ENCODE assay signal across 10 cellular contexts in genomic region chr17:45022288-45022648, GRCh38. TPM values are rescaled to one million over a fixed set of nuclear protein-coding genes. Genes with fewer than 3 reads are reported as not detected.
DNase-seq lines count a peak whose midpoint lies in the region; ATAC-seq and TF ChIP-seq lines count a peak whose summit lies in the region.
"Had no signal": no experiment of that assay in that cellular context is flagged by ENCODE, and none has a peak within 500 bp of the region (broad histone marks: within the 10 kb centered on the region; RNA-seq: fewer than 3 reads in every experiment).

No MANE protein-coding gene starts in this region.

- no peak overlapping the region for H3K4me3 Mint-ChIP-seq in activated naive CD8-positive, alpha-beta T cell treated with anti-CD3 and anti-CD28 coated beads, Interleukin-2, amount 10 ng/mL, durations not matched to agents 7 days and 5 days
- no peak overlapping the region for H3K4me3 Mint-ChIP-seq in activated naive CD8-positive, alpha-beta T cell treated with anti-CD3 and anti-CD28 coated beads, Interleukin-2, amount 50 U/mL, for 24 hours
- H3K4me3 Mint-ChIP-seq in brain: no peak overlapping the region
- H3K4me3 Mint-ChIP-seq in mesothelial cell of epicardium: no peak overlapping the region

- ATAC-seq in activated naive CD8-positive, alpha-beta T cell treated with anti-CD3 and anti-CD28 coated beads, Interleukin-2, amount 10 ng/mL, durations not matched to agents 7 days and 5 days (ENCODE audit: low read depth): peak; percentile 4
- ATAC-seq in activated naive CD8-positive, alpha-beta T cell treated with anti-CD3 and anti-CD28 coated beads, Interleukin-2, amount 50 U/mL, for 24 hours: no peak
- no peak for ATAC-seq in GM18517 (IDR thresholded peaks at IDR 0.05; ENCODE audit: unreplicated experiment)

- no peak overlapping the region for H3K27ac Mint-ChIP-seq in activated naive CD8-positive, alpha-beta T cell treated with anti-CD3 and anti-CD28 coated beads, Interleukin-2, amount 10 ng/mL, durations not matched to agents 7 days and 5 days
- no peak overlapping the region for H3K27ac Mint-ChIP-seq in activated naive CD8-positive, alpha-beta T cell treated with anti-CD3 and anti-CD28 coated beads, Interleukin-2, amount 50 U/mL, for 24 hours
- peak overlapping the region in 3 of 5 experiments; percentile 76 to 92 (median 84) for H3K27ac Mint-ChIP-seq in brain
- H3K27ac Mint-ChIP-seq in mesothelial cell of epicardium: no peak overlapping the region

- peaks cover 17% of the 10 kb centered on the region for H3K4me1 Mint-ChIP-seq in activated naive CD8-positive, alpha-beta T cell treated with anti-CD3 and anti-CD28 coated beads, Interleukin-2, amount 10 ng/mL, durations not matched to agents 7 days and 5 days
- H3K4me1 Mint-ChIP-seq in activated naive CD8-positive, alpha-beta T cell treated with anti-CD3 and anti-CD28 coated beads, Interleukin-2, amount 50 U/mL, for 24 hours: peaks cover 23% of the 10 kb centered on the region
- H3K4me1 Mint-ChIP-seq in brain (peaks cover 46% of the 10 kb centered on the region), mesothelial cell of epicardium (peaks cover 31% of the 10 kb centered on the region)

- no peak for TF ChIP-seq POLR2A in transverse colon (IDR thresholded peaks at IDR 0.05)

- in situ Hi-C loops in transverse colon (cut with MboI; ENCODE audit: low pct_ligation_motif_present in 1 of 4, low pct_unique_long_range_greater_than_20kb in 1 of 4, low sequenced_read_pairs in 3 of 4): loop anchor here in 2 of 4 donors (5.0 to 10.0 kb wide), 2 partner anchors 97 to 100 kb away; no protein-coding TSS in a partner anchor

- H3K27ac ChIP-seq in transverse colon: peak overlapping the region; percentile 76 to 85 (median 83)

- intact Hi-C loops in transverse colon (cut with DNase I; ENCODE audit: low total_unique reads): loop anchor here (2.0 to 5.0 kb wide), 3 partner anchors 75 to 250 kb away; no protein-coding TSS in a partner anchor

- no peak for DNase-seq in activated naive CD8-positive, alpha-beta T cell treated with anti-CD3 and anti-CD28 coated beads, Interleukin-2, amount 10 ng/mL, durations not matched to agents 7 days and 5 days
- no peak for DNase-seq in activated naive CD8-positive, alpha-beta T cell treated with anti-CD3 and anti-CD28 coated beads, Interleukin-2, amount 50 U/mL, for 24 hours
- DNase-seq in mesothelial cell of epicardium (ENCODE audit: low spot score in 2 of 2, unreplicated experiment in 2 of 2): no peak
- no peak for DNase-seq in transverse colon
- DNase-seq in GM19240 (ENCODE audit: insufficient read length, low spot score): no peak
- DNase-seq in HuH-7 (ENCODE audit: low spot score): no peak
- DNase-seq: NCI-H1092, SHP77 treated with DMSO at 0.1 percent for 48 hours had no signal

- no peaks in the 10 kb centered on the region for H3K9me3 ChIP-seq in transverse colon

- no peaks in the 10 kb centered on the region for H3K9me3 Mint-ChIP-seq in activated naive CD8-positive, alpha-beta T cell treated with anti-CD3 and anti-CD28 coated beads, Interleukin-2, amount 10 ng/mL, durations not matched to agents 7 days and 5 days
- no peaks in the 10 kb centered on the region for H3K9me3 Mint-ChIP-seq in activated naive CD8-positive, alpha-beta T cell treated with anti-CD3 and anti-CD28 coated beads, Interleukin-2, amount 50 U/mL, for 24 hours
- peaks cover 0 to 2% (median 0%) of the 10 kb centered on the region in 5 experiments for H3K9me3 Mint-ChIP-seq in brain
- H3K9me3 Mint-ChIP-seq in mesothelial cell of epicardium: no peaks in the 10 kb centered on the region

- POLR2A ChIA-PET in activated naive CD8-positive, alpha-beta T cell treated with anti-CD3 and anti-CD28 coated beads, Interleukin-2, amount 10 ng/mL, durations not matched to agents 7 days and 5 days (lab: Charles Lee): interaction anchor here (0.6 to 1.7 kb wide), 3 partner anchors 80 to 104 kb away, joined by 3 to 4 read pairs (median 3); no protein-coding TSS in a partner anchor

- peaks cover 30 to 44% (median 30%) of the 10 kb centered on the region in 4 donors for H3K4me1 ChIP-seq in transverse colon

- H3K27me3 Mint-ChIP-seq in activated naive CD8-positive, alpha-beta T cell treated with anti-CD3 and anti-CD28 coated beads, Interleukin-2, amount 10 ng/mL, durations not matched to agents 7 days and 5 days: peaks cover 31% of the 10 kb centered on the region
- H3K27me3 Mint-ChIP-seq in activated naive CD8-positive, alpha-beta T cell treated with anti-CD3 and anti-CD28 coated beads, Interleukin-2, amount 50 U/mL, for 24 hours: peaks cover 29% of the 10 kb centered on the region
- peaks cover 8% of the 10 kb centered on the region for H3K27me3 Mint-ChIP-seq in brain
- H3K27me3 Mint-ChIP-seq in mesothelial cell of epicardium (ENCODE audit: low read depth): peaks cover 22% of the 10 kb centered on the region

- TF ChIP-seq CTCF in brain (conservative IDR thresholded peaks at IDR 0.05): peak; percentile 18 to 46
- TF ChIP-seq CTCF in mesothelial cell of epicardium (IDR thresholded peaks at IDR 0.05; ENCODE audit: unreplicated experiment): peak; percentile 6
- TF ChIP-seq CTCF in transverse colon (IDR thresholded peaks at IDR 0.05): peak in 4 of 5 experiments; percentile 7 to 47 (median 26)

- no peak for TF ChIP-seq EP300 in transverse colon (IDR thresholded peaks at IDR 0.05; ENCODE audit: low read depth)

- H3K36me3 Mint-ChIP-seq in activated naive CD8-positive, alpha-beta T cell treated with anti-CD3 and anti-CD28 coated beads, Interleukin-2, amount 10 ng/mL, durations not matched to agents 7 days and 5 days: peaks cover 9% of the 10 kb centered on the region
- H3K36me3 Mint-ChIP-seq in activated naive CD8-positive, alpha-beta T cell treated with anti-CD3 and anti-CD28 coated beads, Interleukin-2, amount 50 U/mL, for 24 hours (ENCODE audit: low read depth): peaks cover 4% of the 10 kb centered on the region
- H3K36me3 Mint-ChIP-seq in brain (peaks cover 17% of the 10 kb centered on the region), mesothelial cell of epicardium (peaks cover 10% of the 10 kb centered on the region)

- no peaks in the 10 kb centered on the region for H3K36me3 ChIP-seq in transverse colon

- H3K27me3 ChIP-seq in transverse colon: peaks cover 8% of the 10 kb centered on the region

- WGBS in transverse colon (ENCODE audit: low coverage in 1 of 2), 2 donors: 50% methylated on average over 8 of the region's 8 CpGs; no CpG with 5 or more reads in 1 of the 2 donors

- H3K4me3 ChIP-seq in transverse colon: peak overlapping the region in 2 of 4 donors; percentile 35 to 51

RNA-seq across cellular contexts. Expression of gene DCAKD, which starts 29.2 kb away (rescaled TPM):
- total RNA-seq in activated naive CD8-positive, alpha-beta T cell treated with anti-CD3 and anti-CD28 coated beads, Interleukin-2, amount 10 ng/mL, durations not matched to agents 7 days and 5 days: 10 to 100 TPM; 35.5 TPM
- 95.0 TPM for polyA plus RNA-seq in brain (ENCODE audit: insufficient read depth, low read depth, low replicate concordance)
- 83.2 to 86.0 TPM (median 83.2 TPM) in 3 replicates for total RNA-seq in mesothelial cell of epicardium
- total RNA-seq in transverse colon: 100 to 1,000 TPM in 1 of 4 donors, 10 to 100 TPM in 2, 1 to 10 TPM in 1; 9.4 to 144 (median 27.4) TPM

RNA-seq across cellular contexts. Expression of gene NMT1, which starts 38.8 kb away (rescaled TPM):
- 100 to 1,000 TPM; 132 to 141 TPM for total RNA-seq in activated naive CD8-positive, alpha-beta T cell treated with anti-CD3 and anti-CD28 coated beads, Interleukin-2, amount 10 ng/mL, durations not matched to agents 7 days and 5 days
- polyA plus RNA-seq in brain (ENCODE audit: insufficient read depth, low read depth, low replicate concordance): 60.8 TPM
- total RNA-seq in mesothelial cell of epicardium (80.6 to 86.1 TPM (median 80.9 TPM) in 3 replicates), transverse colon (10 to 100 TPM; 16.1 to 83.8 (median 43.4) TPM)

RNA-seq across cellular contexts. Expression of gene C1QL1, which starts 54.2 kb away (rescaled TPM):
- not detected for total RNA-seq in activated naive CD8-positive, alpha-beta T cell treated with anti-CD3 and anti-CD28 coated beads, Interleukin-2, amount 10 ng/mL, durations not matched to agents 7 days and 5 days
- polyA plus RNA-seq in brain (ENCODE audit: insufficient read depth, low read depth, low replicate concordance): 47.6 TPM
- total RNA-seq in mesothelial cell of epicardium: 2.2 to 3.1 TPM (median 3.0 TPM) in 3 replicates
- total RNA-seq in transverse colon: 1 to 10 TPM in 2 of 4 donors, under 1 TPM in 1, not detected in 1; 0.55 to 6.8 (median 1.1) TPM

Comparison
In these comparisons a context has a peak if more than half of its experiments do, and no peak if none do; other contexts are left out.
1. H3K27ac Mint-ChIP-seq: peak in brain (3 of 5); none in activated naive CD8-positive, alpha-beta T cell treated with anti-CD3 and anti-CD28 coated beads, Interleukin-2, amount 10 ng/mL, durations not matched to agents 7 days and 5 days (single experiment), activated naive CD8-positive, alpha-beta T cell treated with anti-CD3 and anti-CD28 coated beads, Interleukin-2, amount 50 U/mL, for 24 hours (single experiment) and mesothelial cell of epicardium (single experiment).
2. Peak in every context shown above with its lines, with median percentiles within 50 percentile points of each other: CTCF ChIP-seq.